Comparison of ENCODE assay signal across 8 cellular contexts in genomic region chr11:45843158-45843924, GRCh38. TPM values are rescaled to one million over a fixed set of nuclear protein-coding genes. Genes with fewer than 3 reads are reported as not detected.
DNase-seq lines count a peak whose midpoint lies in the region; ATAC-seq and TF ChIP-seq lines count a peak whose summit lies in the region.

No MANE protein-coding gene starts in this region.

- WGBS in right lobe of liver (ENCODE audit: insufficient coverage, low coverage, low lambda C conversion rate, missing lambda C conversion rate): 4% methylated on average over 22 of the region's 22 CpGs

- no peaks in the 10 kb centered on the region for H3K27me3 ChIP-seq in right lobe of liver

- H3K4me1 Mint-ChIP-seq in dendritic cell treated with granulocyte-macrophage colony-stimulating factor and Interleukin-4, amounts not matched to agents 40 ng/mL and 50 ng/mL, for 4 days (ENCODE audit: low read depth): peaks cover 35% of the 10 kb centered on the region

- TF ChIP-seq POLR2A in right lobe of liver (IDR thresholded peaks at IDR 0.05): peak; percentile 57

- H3K9me3 Mint-ChIP-seq in dendritic cell treated with granulocyte-macrophage colony-stimulating factor and Interleukin-4, amounts not matched to agents 40 ng/mL and 50 ng/mL, for 4 days: no peaks in the 10 kb centered on the region

- intact Hi-C loops in dendritic cell treated with granulocyte-macrophage colony-stimulating factor and Interleukin-4, amounts not matched to agents 40 ng/mL and 50 ng/mL, for 4 days (cut with micrococcal nuclease): loop anchor here (10.0 kb wide), 2 partner anchors 161 to 271 kb away; no protein-coding TSS in a partner anchor
- intact Hi-C loops in right lobe of liver (cut with DNase I): no loop called here

- peaks cover 17% of the 10 kb centered on the region for H3K27me3 Mint-ChIP-seq in dendritic cell treated with granulocyte-macrophage colony-stimulating factor and Interleukin-4, amounts not matched to agents 40 ng/mL and 50 ng/mL, for 4 days

- ATAC-seq in HG03196 (IDR thresholded peaks at IDR 0.05; ENCODE audit: unreplicated experiment) (peak; percentile 30), right lobe of liver (peak; percentile 61 to 75 (median 66)), GM18861 (IDR thresholded peaks at IDR 0.05; ENCODE audit: unreplicated experiment) (no peak)

- DNase-seq in D341Med (ENCODE audit: low spot score): peak; percentile 88
- DNase-seq in NCI-H82 treated with DMSO at 0.1 percent for 48 hours (lab: John Stamatoyannopoulos, UW; ENCODE audit: unreplicated experiment): peak; percentile 42
- peak; percentile 80 to 82 for DNase-seq in activated CD4-positive, alpha-beta T cell treated with anti-CD3 and anti-CD28 coated beads, Interleukin-2, amount 50 U/mL, for 4 hours
- DNase-seq in right lobe of liver: peak; percentile 87 to 94 (median 93)
- DNase-seq in stimulated activated CD4-positive, alpha-beta T cell treated with anti-CD3 and anti-CD28 coated beads, Interleukin-4, amount 100 ng/mL, for 1 hour: peak; percentile 81

- H3K27ac Mint-ChIP-seq in dendritic cell treated with granulocyte-macrophage colony-stimulating factor and Interleukin-4, amounts not matched to agents 40 ng/mL and 50 ng/mL, for 4 days: peak overlapping the region; percentile 72

- peak; percentile 93 to 98 (median 95) for TF ChIP-seq CTCF in right lobe of liver (IDR thresholded peaks at IDR 0.05)

- H3K27ac ChIP-seq in right lobe of liver: peak overlapping the region; percentile 64 to 93 (median 84)

- no peaks in the 10 kb centered on the region for H3K9me3 ChIP-seq in right lobe of liver

- H3K4me3 Mint-ChIP-seq in dendritic cell treated with granulocyte-macrophage colony-stimulating factor and Interleukin-4, amounts not matched to agents 40 ng/mL and 50 ng/mL, for 4 days: no peak overlapping the region

- H3K4me1 ChIP-seq in right lobe of liver: peaks cover 0 to 36% (median 11%) of the 10 kb centered on the region in 4 donors

- peak overlapping the region in 2 of 3 donors; percentile 17 to 24 for H3K4me3 ChIP-seq in right lobe of liver

- no peaks in the 10 kb centered on the region for H3K36me3 ChIP-seq in right lobe of liver

- peaks cover 5% of the 10 kb centered on the region for H3K36me3 Mint-ChIP-seq in dendritic cell treated with granulocyte-macrophage colony-stimulating factor and Interleukin-4, amounts not matched to agents 40 ng/mL and 50 ng/mL, for 4 days (ENCODE audit: low read depth)

RNA-seq across cellular contexts. Expression of gene CRY2, which starts 3.9 kb away (rescaled TPM):
- total RNA-seq in right lobe of liver: 100 to 1,000 TPM in 1 of 6 experiments, 10 to 100 TPM in 5; 19.6 to 104 (median 31.5) TPM

RNA-seq across cellular contexts. Expression of gene SLC35C1, which starts 38.4 kb away (rescaled TPM):
- 100 to 1,000 TPM in 3 of 6 experiments, 10 to 100 TPM in 3; 11.6 to 134 (median 83.9) TPM for total RNA-seq in right lobe of liver

RNA-seq across cellular contexts. Expression of gene MAPK8IP1, which starts 42.1 kb away (rescaled TPM):
- 1 to 10 TPM; 1.7 to 6.2 (median 2.6) TPM for total RNA-seq in right lobe of liver

Comparison
In these comparisons a context has a peak if more than half of its experiments do, and no peak if none do; other contexts are left out.
1. DNase-seq: peak in every context shown above with its lines; median percentile 93 in right lobe of liver; 88 in D341Med; 81 in activated CD4-positive, alpha-beta T cell treated with anti-CD3 and anti-CD28 coated beads, Interleukin-2, amount 50 U/mL, for 4 hours; 81 in stimulated activated CD4-positive, alpha-beta T cell treated with anti-CD3 and anti-CD28 coated beads, Interleukin-4, amount 100 ng/mL, for 1 hour; 42 in NCI-H82 treated with DMSO at 0.1 percent for 48 hours.